In the genomic region with DNA sequence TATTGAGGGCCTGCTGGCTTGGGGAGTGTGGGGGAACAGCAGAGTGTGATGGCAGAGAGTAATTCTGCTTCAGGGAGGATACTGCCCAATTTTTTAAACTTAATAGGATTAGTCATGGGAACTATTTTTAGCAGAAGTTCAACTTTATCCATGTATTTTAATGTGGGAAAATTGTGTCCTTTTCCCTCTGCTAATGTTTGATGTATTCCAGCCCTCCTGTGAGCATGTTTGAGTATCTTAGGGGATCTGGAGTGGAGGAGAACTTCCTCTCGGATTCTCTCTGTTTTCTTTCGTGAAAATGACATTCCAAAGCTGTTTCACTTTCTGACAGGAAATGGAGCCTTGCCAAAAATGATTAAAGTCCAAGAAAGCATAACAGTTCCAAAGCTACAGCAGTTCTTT, we compare ENCODE assay signal across 9 cellular contexts.
A peak's percentile ranks its signal among the peaks of the same experiment; 100 is the strongest.
DNase-seq lines count a peak whose midpoint lies in the region; ATAC-seq and TF ChIP-seq lines count a peak whose summit lies in the region.
"Had no signal": no experiment of that assay in that cellular context is flagged by ENCODE, and none has a peak within 500 bp of the region (broad histone marks: within the 10 kb centered on the region; RNA-seq: fewer than 3 reads in every experiment).

No MANE protein-coding gene starts in this region.

- H3K4me3 ChIP-seq in A673 (ENCODE audit: low read depth, low read length, poor library complexity, severe bottlenecking) (peak overlapping the region; percentile 20), Caco-2 (ENCODE audit: low read depth, low read length) (no peak overlapping the region)
- H3K4me3 ChIP-seq: BLaER1 treated with 17β-estradiol and CSF1 and Interleukin-3, amounts not matched to agents 10 nM and 100 nM had no signal

- peak overlapping the region; percentile 66 for H3K27ac Mint-ChIP-seq in nephron progenitor cell
- no peak overlapping the region for H3K27ac Mint-ChIP-seq in Caco-2 (ENCODE audit: unreplicated experiment)

- peaks cover 39% of the 10 kb centered on the region for H3K4me1 Mint-ChIP-seq in nephron progenitor cell
- no peaks in the 10 kb centered on the region for H3K4me1 Mint-ChIP-seq in Caco-2 (ENCODE audit: low read depth, unreplicated experiment)

- no peak for ATAC-seq in GM21526 (IDR thresholded peaks at IDR 0.05; ENCODE audit: low FRiP score, unreplicated experiment)
- ATAC-seq in HG03196 (IDR thresholded peaks at IDR 0.05; ENCODE audit: unreplicated experiment) = no peak

- no peaks in the 10 kb centered on the region for H3K36me3 Mint-ChIP-seq in nephron progenitor cell (ENCODE audit: low read depth)
- H3K36me3 Mint-ChIP-seq in Caco-2 (ENCODE audit: insufficient read depth, unreplicated experiment) = no peaks in the 10 kb centered on the region

- H3K4me3 Mint-ChIP-seq in nephron progenitor cell (no peak overlapping the region), Caco-2 (ENCODE audit: unreplicated experiment) (no peak overlapping the region)

- peaks cover 4% of the 10 kb centered on the region for H3K9me3 Mint-ChIP-seq in nephron progenitor cell
- no peaks in the 10 kb centered on the region for H3K9me3 Mint-ChIP-seq in Caco-2 (ENCODE audit: unreplicated experiment)

- BruUV-seq in A673 (replicated peaks; lab: Mats Ljungman, UMichigan) (no TSS peak), Caco-2 (replicated peaks; lab: Mats Ljungman, UMichigan) (no TSS peak)

- CTCF ChIA-PET in A673 (lab: Charles Lee) (no interaction called here), Caco-2 (lab: Charles Lee) (no interaction called here)

- peaks cover 5% of the 10 kb centered on the region for H3K27me3 Mint-ChIP-seq in nephron progenitor cell (ENCODE audit: low read depth, poor library complexity)
- peaks cover 2% of the 10 kb centered on the region for H3K27me3 Mint-ChIP-seq in Caco-2 (ENCODE audit: insufficient read depth, unreplicated experiment)

- POLR2A ChIA-PET in A673 (lab: Charles Lee; ENCODE audit: low non-redundant PET) (interaction anchor here (0.6 kb wide), 1 partner anchor 1189 kb away, joined by 3 read pairs; no protein-coding TSS in a partner anchor), Caco-2 (lab: Charles Lee) (no interaction called here)

- H3K9me3 ChIP-seq in A673 (ENCODE audit: low read depth, low read length, poor library complexity, severe bottlenecking) = no peaks in the 10 kb centered on the region
- H3K9me3 ChIP-seq in Caco-2 = no peaks in the 10 kb centered on the region

- peaks cover 67% of the 10 kb centered on the region for H3K4me1 ChIP-seq in A673 (ENCODE audit: insufficient read depth, low read length, poor library complexity, severe bottlenecking)
- no peaks in the 10 kb centered on the region for H3K4me1 ChIP-seq in Caco-2

- no peaks in the 10 kb centered on the region for H3K36me3 ChIP-seq in A673 (ENCODE audit: insufficient read depth, low read length, poor library complexity, severe bottlenecking)
- H3K36me3 ChIP-seq in Caco-2 (ENCODE audit: control insufficient read depth, insufficient read depth, low read length) = no peaks in the 10 kb centered on the region
- H3K36me3 ChIP-seq: BLaER1 treated with 17β-estradiol and CSF1 and Interleukin-3, amounts not matched to agents 10 nM and 100 nM had no signal

- intact Hi-C loops in A673 (cut with micrococcal nuclease; ENCODE audit: unreplicated experiment) (no loop called here), Caco-2 (cut with micrococcal nuclease; ENCODE audit: unreplicated experiment) (no loop called here)

- H3K27me3 ChIP-seq in A673 (replicated peaks; ENCODE audit: insufficient read depth, low read depth, low read length, poor library complexity) (no peaks in the 10 kb centered on the region), Caco-2 (replicated peaks; ENCODE audit: control insufficient read depth, insufficient read depth, low read length) (no peaks in the 10 kb centered on the region)
- H3K27me3 ChIP-seq: BLaER1 treated with 17β-estradiol and CSF1 and Interleukin-3, amounts not matched to agents 10 nM and 100 nM had no signal

- DNase-seq in A673 (ENCODE audit: low spot score) (peak; percentile 93), RPMI7951 (ENCODE audit: low read depth) (peak; percentile 92), fibroblast of peridontal ligament (ENCODE audit: extremely low read depth) (peak; percentile 86), nephron progenitor cell (no peak), Caco-2 (no peak)
- no peak for DNase-seq in activated CD4-positive, alpha-beta T cell treated with anti-CD3 and anti-CD28 coated beads for 48 hours

- peak overlapping the region; percentile 92 for H3K27ac ChIP-seq in A673 (ENCODE audit: low read depth, low read length, poor library complexity, severe bottlenecking)
- H3K27ac ChIP-seq: BLaER1 treated with 17β-estradiol and CSF1 and Interleukin-3, amounts not matched to agents 10 nM and 100 nM had no signal

- TF ChIP-seq CTCF in A673 (conservative IDR thresholded peaks at IDR 0.05; ENCODE audit: low read depth, low read length) (no peak), nephron progenitor cell (IDR thresholded peaks at IDR 0.05) (no peak), Caco-2 (IDR thresholded peaks at IDR 0.05; ENCODE audit: insufficient read depth in 1 of 2, low read depth in 1 of 2, low read length in 1 of 2, severe bottlenecking in 1 of 2, unreplicated experiment in 1 of 2) (no peak)

Comparison
In these comparisons a context has a peak if more than half of its experiments do, and no peak if none do; other contexts are left out.
1. DNase-seq: peak in A673 (single experiment), RPMI7951 (single experiment) and fibroblast of peridontal ligament (single experiment); none in nephron progenitor cell (single experiment), Caco-2 (0 of 2) and activated CD4-positive, alpha-beta T cell treated with anti-CD3 and anti-CD28 coated beads for 48 hours (single experiment).